Comparison of ENCODE assay signal across 8 cellular contexts in the genomic region with DNA sequence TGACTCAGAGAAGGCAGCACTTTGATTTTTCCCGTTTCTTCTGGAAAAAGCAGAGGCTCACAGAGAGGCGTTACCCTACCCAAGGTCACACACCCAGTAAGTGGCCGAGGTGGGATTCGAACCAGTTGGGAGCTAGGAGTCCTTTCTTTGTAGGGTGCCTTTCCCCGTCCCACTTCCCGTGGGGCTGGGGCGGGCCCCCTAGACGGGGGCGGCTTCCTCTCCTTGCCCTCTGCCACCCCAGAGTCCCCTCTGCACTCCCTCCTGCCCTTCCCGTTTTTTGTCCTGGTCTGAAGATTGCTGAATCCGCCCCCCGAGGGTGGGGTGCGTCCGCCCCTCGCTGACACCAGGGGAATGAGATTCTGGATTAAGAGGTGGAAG. TPM values are rescaled to one million over a fixed set of nuclear protein-coding genes. Genes with fewer than 3 reads are reported as not detected.
DNase-seq lines count a peak whose midpoint lies in the region; ATAC-seq and TF ChIP-seq lines count a peak whose summit lies in the region.

No MANE protein-coding gene starts in this region.

- in situ Hi-C loops in IMR-90 (cut with MboI; ENCODE audit: low sequenced_read_pairs) = no loop called here

- TF ChIP-seq CTCF in AG04449 (IDR thresholded peaks at IDR 0.05; ENCODE audit: insufficient read depth, low read length, missing control alignments) = no peak
- TF ChIP-seq CTCF in IMR-90 (conservative IDR thresholded peaks at IDR 0.05; ENCODE audit: low read depth, low read length) = no peak

- H3K4me1 ChIP-seq in IMR-90 (ENCODE audit: control insufficient read depth, insufficient read depth, low read length) (peaks cover 11% of the 10 kb centered on the region), skeletal muscle tissue (ENCODE audit: control insufficient read depth in 3 of 3, insufficient read depth in 3 of 3, low read length in 3 of 3) (peaks cover 14 to 43% (median 22%) of the 10 kb centered on the region in 3 donors)

- H3K4ac ChIP-seq in IMR-90 (ENCODE audit: low read depth, low read length) = peak overlapping the region; percentile 71

- no peaks in the 10 kb centered on the region for H3K9me3 Mint-ChIP-seq in activated naive CD4-positive, alpha-beta T cell treated with anti-CD3 and anti-CD28 coated beads for 36 hours

- H3K14ac ChIP-seq in IMR-90 (replicated peaks; ENCODE audit: low read depth, low read length) = peak overlapping the region; percentile 91

- H3K36me3 Mint-ChIP-seq in activated naive CD4-positive, alpha-beta T cell treated with anti-CD3 and anti-CD28 coated beads for 36 hours (ENCODE audit: low read depth) = no peaks in the 10 kb centered on the region

- H3K36me3 ChIP-seq in IMR-90 (ENCODE audit: control insufficient read depth, insufficient read depth, low read length) = peaks cover 6% of the 10 kb centered on the region; the same call in 1 of the 2 replicates
- peaks cover 3 to 5% (median 4%) of the 10 kb centered on the region in 3 donors for H3K36me3 ChIP-seq in skeletal muscle tissue (ENCODE audit: control insufficient read depth in 3 of 3, insufficient read depth in 3 of 3, low read length in 3 of 3)

- H2AK9ac ChIP-seq in IMR-90 (replicated peaks; ENCODE audit: low read depth, low read length, poor library complexity) = peak overlapping the region; percentile 90

- peak overlapping the region; percentile 90 for H3K23ac ChIP-seq in IMR-90 (ENCODE audit: low read depth, low read length)

- CTCF ChIA-PET in AG04449 (lab: Yijun Ruan, JAX) (no interaction called here), IMR-90 (lab: Yijun Ruan, JAX) (interaction anchor here (0.6 kb wide), 1 partner anchor 66 kb away, joined by 3 read pairs; no protein-coding TSS in a partner anchor)
- CTCF ChIA-PET in activated naive CD4-positive, alpha-beta T cell treated with anti-CD3 and anti-CD28 coated beads for 36 hours (lab: Charles Lee) = no interaction called here

- 0 out of 2 replicates have a peak overlapping the region, but pooled peaks have one; percentile 14 for H2BK120ac ChIP-seq in IMR-90 (ENCODE audit: low read depth, low read length)

- H4K5ac ChIP-seq in IMR-90 (ENCODE audit: low read depth, low read length) = peak overlapping the region; percentile 14

- H3K27me3 Mint-ChIP-seq in activated naive CD4-positive, alpha-beta T cell treated with anti-CD3 and anti-CD28 coated beads for 36 hours (ENCODE audit: low read depth) = no peaks in the 10 kb centered on the region

- peak overlapping the region; percentile 33 for H3K56ac ChIP-seq in IMR-90 (ENCODE audit: extremely low read depth, insufficient read depth, low read length)

- peak overlapping the region; percentile 83 for H2AK5ac ChIP-seq in IMR-90 (ENCODE audit: low read depth, low read length)

- H2BK5ac ChIP-seq in IMR-90 (ENCODE audit: low read depth, low read length, poor library complexity, severe bottlenecking) = peak overlapping the region; percentile 71

- intact Hi-C loops in IMR-90 (cut with micrococcal nuclease) = no loop called here
- intact Hi-C loops in activated naive CD4-positive, alpha-beta T cell treated with anti-CD3 and anti-CD28 coated beads for 36 hours (cut with micrococcal nuclease) = loop anchor here (2.0 to 5.0 kb wide), 3 partner anchors 211 to 1153 kb away; a partner anchor contains a TSS
- intact Hi-C loops in left ventricle myocardium superior (cut with micrococcal nuclease) = no loop called here

- H4K20me1 ChIP-seq in IMR-90 (ENCODE audit: insufficient read depth, low read length) = peaks cover 25% of the 10 kb centered on the region

- H3K27me3 ChIP-seq in IMR-90 (ENCODE audit: control insufficient read depth, insufficient read depth, low read length) = no peaks in the 10 kb centered on the region
- no peaks in the 10 kb centered on the region for H3K27me3 ChIP-seq in skeletal muscle tissue (ENCODE audit: control insufficient read depth in 3 of 3, insufficient read depth in 3 of 3, low read length in 3 of 3)

- H3K27ac ChIP-seq in IMR-90 (ENCODE audit: insufficient read depth, low read length) = peak overlapping the region; percentile 53
- H3K27ac ChIP-seq in skeletal muscle tissue (ENCODE audit: low read depth, low read length) = peak overlapping the region; percentile 81

- H3K9me1 ChIP-seq in IMR-90 (ENCODE audit: insufficient read depth, low read length) = peaks cover 7% of the 10 kb centered on the region; the same call in 1 of the 2 replicates

- H2BK15ac ChIP-seq in IMR-90 (ENCODE audit: low read depth, low read length) = no peak overlapping the region

- H3K79me1 ChIP-seq in IMR-90 (ENCODE audit: low read depth in 1 of 2, low read length in 2 of 2) = peaks cover 9 to 60% of the 10 kb centered on the region in 2 experiments

- H3K9ac ChIP-seq in IMR-90 (ENCODE audit: low read depth, low read length) (peak overlapping the region; percentile 89), skeletal muscle tissue (ENCODE audit: low read depth in 1 of 3, low read length in 3 of 3) (peak overlapping the region; percentile 84 to 91 (median 90))

- H4K91ac ChIP-seq in IMR-90 (ENCODE audit: insufficient read depth, low read depth, low read length) = peak overlapping the region; percentile 25

- H3K4me3 ChIP-seq in AG04449 (ENCODE audit: low read depth, low read length) = peak overlapping the region; percentile 80
- H3K4me3 ChIP-seq in IMR-90 (ENCODE audit: insufficient read depth, low read depth, low read length) = peak overlapping the region; percentile 60
- peak overlapping the region; percentile 79 to 88 (median 83) for H3K4me3 ChIP-seq in skeletal muscle tissue (ENCODE audit: low read length in 3 of 3)

- no peak for ATAC-seq in IMR-90 (ENCODE audit: low read depth)
- peak; percentile 1 for ATAC-seq in left ventricle myocardium superior
- ATAC-seq in HG02884 (IDR thresholded peaks at IDR 0.05; ENCODE audit: unreplicated experiment) = no peak
- ATAC-seq in GM19452 (IDR thresholded peaks at IDR 0.05; ENCODE audit: unreplicated experiment) = no peak

- H3K18ac ChIP-seq in IMR-90 (ENCODE audit: low read depth, low read length) = peak overlapping the region; percentile 20; the same call in 1 of the 2 replicates

- dilution Hi-C loops in IMR-90 (cut with HindIII; ENCODE audit: low sequenced_read_pairs, unreplicated experiment) = no loop called here

- TF ChIP-seq RAD21 in IMR-90 (IDR thresholded peaks at IDR 0.05; ENCODE audit: low read length) = no peak

- H3K4me3 Mint-ChIP-seq in activated naive CD4-positive, alpha-beta T cell treated with anti-CD3 and anti-CD28 coated beads for 36 hours = peak overlapping the region; percentile 72

- no peaks in the 10 kb centered on the region for H3K9me3 ChIP-seq in IMR-90 (ENCODE audit: control insufficient read depth, insufficient read depth, low read length)
- no peaks in the 10 kb centered on the region for H3K9me3 ChIP-seq in skeletal muscle tissue (ENCODE audit: control insufficient read depth in 3 of 3, low read length in 3 of 3)

- peaks cover 16% of the 10 kb centered on the region for H3K4me1 Mint-ChIP-seq in activated naive CD4-positive, alpha-beta T cell treated with anti-CD3 and anti-CD28 coated beads for 36 hours (ENCODE audit: low read depth)

- no peak overlapping the region for H2BK20ac ChIP-seq in IMR-90 (ENCODE audit: low read depth, low read length)

- DNase-seq in AG04449 (ENCODE audit: low read depth, low spot score) = no peak
- no peak for DNase-seq in IMR-90
- peak; percentile 43 for DNase-seq in activated naive CD4-positive, alpha-beta T cell treated with anti-CD3 and anti-CD28 coated beads for 36 hours
- no peak for DNase-seq in left ventricle myocardium superior
- no peak for DNase-seq in amniotic stem cell (lab: John Stamatoyannopoulos, UW)

- H3K4me2 ChIP-seq in IMR-90 (ENCODE audit: low read depth, low read length) = peak overlapping the region; percentile 95

- peak overlapping the region; percentile 99 for H2AFZ ChIP-seq in IMR-90 (replicated peaks; ENCODE audit: low read length, poor library complexity)

- peak overlapping the region; percentile 59 to 61; a peak in 2 of 4 replicates for H4K8ac ChIP-seq in IMR-90 (ENCODE audit: low read depth in 2 of 2, low read length in 2 of 2)

- H3K27ac Mint-ChIP-seq in activated naive CD4-positive, alpha-beta T cell treated with anti-CD3 and anti-CD28 coated beads for 36 hours = peak overlapping the region; percentile 66

- no CpG with 5 or more reads among the region's 15 CpGs for WGBS in IMR-90 (ENCODE audit: extremely low coverage in 2 of 2, insufficient read length in 1 of 2), 2 experiments

- BruUV-seq in IMR-90 (replicated peaks; lab: Mats Ljungman, UMichigan) = no TSS peak

- TF ChIP-seq POLR2A in IMR-90 (IDR thresholded peaks at IDR 0.05; ENCODE audit: low read depth, low read length) = no peak

- POLR2A ChIA-PET in AG04449 (lab: Yijun Ruan, JAX) (no interaction called here), IMR-90 (lab: Charles Lee; ENCODE audit: unreplicated experiment) (no interaction called here)

TF ChIP-seq in IMR-90, 13 proteins besides CTCF, POLR2A, EP300 and RAD21:
- TF ChIP-seq BHLHE40 (IDR thresholded peaks at IDR 0.05; ENCODE audit: low read depth, low read length) = no peak
- no peak for TF ChIP-seq SMC3 (IDR thresholded peaks at IDR 0.05; ENCODE audit: low read depth, low read length)
- TF ChIP-seq, protein P1, sequence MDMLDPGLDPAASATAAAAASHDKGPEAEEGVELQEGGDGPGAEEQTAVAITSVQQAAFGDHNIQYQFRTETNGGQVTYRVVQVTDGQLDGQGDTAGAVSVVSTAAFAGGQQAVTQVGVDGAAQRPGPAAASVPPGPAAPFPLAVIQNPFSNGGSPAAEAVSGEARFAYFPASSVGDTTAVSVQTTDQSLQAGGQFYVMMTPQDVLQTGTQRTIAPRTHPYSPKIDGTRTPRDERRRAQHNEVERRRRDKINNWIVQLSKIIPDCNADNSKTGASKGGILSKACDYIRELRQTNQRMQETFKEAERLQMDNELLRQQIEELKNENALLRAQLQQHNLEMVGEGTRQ (IDR thresholded peaks at IDR 0.05; ENCODE audit: low read depth, low read length) = no peak

RNA-seq across cellular contexts. Expression of a gene that starts 0.7 kb away (rescaled TPM):
- total RNA-seq in IMR-90 (2012; rRNA removed) (3.1 and 3.4 TPM in 2 replicates), left ventricle myocardium superior (7.9 TPM), skeletal muscle tissue (6.8 TPM)
- polyA plus RNA-seq in IMR-90 (2012; rRNA removed) = 6.9 and 8.0 TPM in 2 replicates
- polyA plus RNA-seq in IMR-90 (2012; cell fraction: cytosol; rRNA removed) = 5.9 and 7.4 TPM in 2 replicates
- 41.5 and 56.5 TPM in 2 replicates for polyA plus RNA-seq in IMR-90 (2012; cell fraction: nucleus; rRNA removed; ENCODE audit: low replicate concordance)
- total RNA-seq in activated naive CD4-positive, alpha-beta T cell treated with anti-CD3 and anti-CD28 coated beads for 36 hours = 1 to 10 TPM; 7.0 to 8.0 TPM

RNA-seq across cellular contexts. Expression of a gene that starts 36.4 kb away (rescaled TPM):
- 5.8 and 6.3 TPM in 2 replicates for total RNA-seq in IMR-90 (2012; rRNA removed)
- 27.3 and 28.8 TPM in 2 replicates for polyA plus RNA-seq in IMR-90 (2012; rRNA removed)
- polyA plus RNA-seq in IMR-90 (2012; cell fraction: cytosol; rRNA removed) = 27.9 and 54.6 TPM in 2 replicates
- polyA plus RNA-seq in IMR-90 (2012; cell fraction: nucleus; rRNA removed; ENCODE audit: low replicate concordance) = 17.5 and 36.2 TPM in 2 replicates
- total RNA-seq in activated naive CD4-positive, alpha-beta T cell treated with anti-CD3 and anti-CD28 coated beads for 36 hours = not detected
- 5.5 TPM for total RNA-seq in left ventricle myocardium superior
- total RNA-seq in skeletal muscle tissue = 16.7 TPM
